In the genomic region with DNA sequence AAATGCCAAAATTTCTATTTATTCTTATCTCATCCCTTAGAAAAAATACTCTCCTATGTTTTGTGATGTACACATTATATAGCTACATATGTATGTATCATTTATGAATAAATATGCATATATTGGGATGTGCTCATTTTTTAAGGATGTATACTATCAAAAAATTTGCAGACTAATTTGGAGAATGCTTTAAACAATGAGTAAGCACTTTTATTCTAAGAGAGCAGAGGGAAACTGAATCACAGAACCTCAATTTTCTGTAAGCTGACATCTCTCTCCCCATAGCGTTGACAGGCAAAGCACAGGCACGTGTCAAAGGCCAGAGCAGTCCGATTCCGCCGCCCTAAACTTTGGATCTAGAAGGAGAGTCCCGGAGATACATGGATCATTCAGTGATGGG, we compare ENCODE assay signal across 24 cellular contexts. TPM values are rescaled to one million over a fixed set of nuclear protein-coding genes. Genes with fewer than 3 reads are reported as not detected.
"Had no signal": no experiment of that assay in that cellular context is flagged by ENCODE, and none has a peak within 500 bp of the region (broad histone marks: within the 10 kb centered on the region; RNA-seq: fewer than 3 reads in every experiment).

No MANE protein-coding gene starts in this region.

- H3K4me1 ChIP-seq: esophagus muscularis mucosa, foreskin keratinocyte, gastroesophageal sphincter, heart left ventricle, left lung, lower lobe of right lung had no signal

- H3K4me3 ChIP-seq: coronary artery, dorsolateral prefrontal cortex, esophagus muscularis mucosa, gastroesophageal sphincter, heart left ventricle, hepatocyte, left lung, lower lobe of right lung, mucosa of descending colon had no signal

- DNase-seq: dermis blood vessel endothelial cell; dorsolateral prefrontal cortex; effector CD4-positive, alpha-beta T cell; effector memory CD4-positive, alpha-beta T cell; foreskin keratinocyte; heart left ventricle; hypothalamus; left cardiac atrium; left lung; left ventricle myocardium superior; lower lobe of right lung; mesenchymal stem cell; mucosa of descending colon had no signal

- H3K79me2 ChIP-seq: hepatocyte had no signal

- H3K4me2 ChIP-seq: hepatocyte had no signal

- H3K27ac Mint-ChIP-seq: mesothelial cell of epicardium had no signal

- H3K27ac ChIP-seq: coronary artery, dorsolateral prefrontal cortex, esophagus muscularis mucosa, foreskin keratinocyte, gastroesophageal sphincter, heart left ventricle, hepatocyte, left lung, lower lobe of right lung had no signal

- H3K9me3 ChIP-seq: esophagus muscularis mucosa, gastroesophageal sphincter, heart left ventricle, left lung, lower lobe of right lung, mucosa of descending colon had no signal

- ATAC-seq: foreskin keratinocyte, gastroesophageal sphincter, heart left ventricle, left cardiac atrium, left lung, left ventricle myocardium superior, lower lobe of right lung, mucosa of descending colon had no signal

- H3K27me3 ChIP-seq: dorsolateral prefrontal cortex, esophagus muscularis mucosa, foreskin keratinocyte, gastroesophageal sphincter, heart left ventricle, hepatocyte, left lung had no signal

- FAIRE-seq: colon, endothelial cell of umbilical vein, frontal cortex, islet of Langerhans, keratinocyte had no signal

- H3K4me3 Mint-ChIP-seq: mesothelial cell of epicardium had no signal

- H3K9me3 Mint-ChIP-seq: mesothelial cell of epicardium had no signal

- H2AFZ ChIP-seq: hepatocyte had no signal

- H3K4me1 Mint-ChIP-seq: mesothelial cell of epicardium had no signal

RNA-seq across cellular contexts. Expression of a gene that starts 37.1 kb away (rescaled TPM):
- total RNA-seq: endothelial cell of umbilical vein, left ventricle myocardium superior, mesenteric fat pad had no signal
